In the genomic region with DNA sequence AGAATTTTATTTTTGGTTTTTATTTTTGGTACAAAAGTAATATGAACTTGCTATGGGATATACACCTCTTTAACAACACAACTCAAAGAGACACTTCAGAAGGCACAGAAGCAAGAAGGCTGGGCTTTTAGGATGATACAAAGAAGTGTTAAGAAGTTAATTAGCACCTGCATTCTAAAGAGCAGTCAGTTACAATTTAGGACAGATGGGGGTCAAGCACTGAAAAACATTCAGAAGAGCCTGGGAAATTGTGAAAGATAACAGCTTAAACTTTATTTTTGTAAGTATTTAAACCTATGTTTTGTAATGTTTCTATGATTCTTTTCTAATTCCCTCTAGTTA, we compare ENCODE assay signal across 24 cellular contexts.
"Had no signal": no experiment of that assay in that cellular context is flagged by ENCODE, and none has a peak within 500 bp of the region (broad histone marks: within the 10 kb centered on the region; RNA-seq: fewer than 3 reads in every experiment).

No MANE protein-coding gene starts in this region.

- H3K36me3 Mint-ChIP-seq: stimulated activated naive B cell treated with anti-CD40 and anti-IgM and Interleukin-4, amounts not matched to agents 10 μg/mL and 1 μg/mL and 100 μg/mL, for 72 hours had no signal

- H3K4me3 ChIP-seq: dorsolateral prefrontal cortex, gastroesophageal sphincter, heart right ventricle, lower lobe of right lung, right lobe of liver, thoracic aorta, tibial nerve, upper lobe of left lung had no signal

- ATAC-seq: esophagus mucosa; foreskin keratinocyte; gastroesophageal sphincter; heart right ventricle; left ventricle myocardium superior; lower lobe of right lung; natural killer cell; right lobe of liver; stimulated activated naive B cell treated with anti-CD40 and anti-IgM and Interleukin-4, amounts not matched to agents 10 μg/mL and 1 μg/mL and 100 μg/mL, for 72 hours had no signal

- DNase-seq: dorsolateral prefrontal cortex; effector CD4-positive, alpha-beta T cell; foreskin keratinocyte; glutamatergic neuron; heart right ventricle; hippocampal formation; left ventricle myocardium superior; lower lobe of right lung; natural killer cell; right lobe of liver; small intestine; stimulated activated CD4-positive, alpha-beta T cell treated with anti-CD3 and anti-CD28 coated beads, Interleukin-15, amount 100 ng/mL, for 24 hours; stimulated activated CD4-positive, alpha-beta T cell treated with anti-CD3 and anti-CD28 coated beads, Interleukin-2, amount 100 ng/mL, for 48 hours; stimulated activated naive B cell treated with anti-CD40 and anti-IgM and Interleukin-4, amounts not matched to agents 10 μg/mL and 1 μg/mL and 100 μg/mL, for 72 hours; upper lobe of left lung had no signal

- H3K27ac Mint-ChIP-seq: natural killer cell; progenitor cell of endocrine pancreas; stimulated activated naive B cell treated with anti-CD40 and anti-IgM and Interleukin-4, amounts not matched to agents 10 μg/mL and 1 μg/mL and 100 μg/mL, for 72 hours; stimulated activated naive CD8-positive, alpha-beta T cell treated with anti-CD3 and anti-CD28 coated beads, Interleukin-15, Interleukin-2, amounts not matched to agents 100 ng/mL and 50 ng/mL, for 24 hours had no signal

- H3K27ac ChIP-seq: dorsolateral prefrontal cortex, epithelial cell of prostate, foreskin keratinocyte, gastroesophageal sphincter, heart right ventricle, lower lobe of right lung, parathyroid adenoma, right lobe of liver, thoracic aorta, tibial nerve, upper lobe of left lung had no signal

- H3K9ac ChIP-seq: parathyroid adenoma had no signal

- H3K4me1 ChIP-seq: foreskin keratinocyte, gastroesophageal sphincter, heart right ventricle, lower lobe of right lung, parathyroid adenoma, right lobe of liver, tibial nerve, upper lobe of left lung had no signal

- H3K4me1 Mint-ChIP-seq: natural killer cell; neural crest cell; stimulated activated naive B cell treated with anti-CD40 and anti-IgM and Interleukin-4, amounts not matched to agents 10 μg/mL and 1 μg/mL and 100 μg/mL, for 72 hours had no signal

- H3K36me3 ChIP-seq: gastroesophageal sphincter, heart right ventricle, lower lobe of right lung, right lobe of liver, thoracic aorta, tibial nerve, upper lobe of left lung had no signal

- H3K9me3 Mint-ChIP-seq: neural crest cell had no signal

- H3K27me3 ChIP-seq: dorsolateral prefrontal cortex, foreskin keratinocyte, gastroesophageal sphincter, heart right ventricle, right lobe of liver, upper lobe of left lung had no signal

- H3K27me3 Mint-ChIP-seq: progenitor cell of endocrine pancreas; stimulated activated naive B cell treated with anti-CD40 and anti-IgM and Interleukin-4, amounts not matched to agents 10 μg/mL and 1 μg/mL and 100 μg/mL, for 72 hours; stimulated activated naive CD8-positive, alpha-beta T cell treated with anti-CD3 and anti-CD28 coated beads, Interleukin-15, Interleukin-2, amounts not matched to agents 100 ng/mL and 50 ng/mL, for 24 hours had no signal

- H3K4me3 Mint-ChIP-seq: natural killer cell; neural crest cell; stimulated activated naive B cell treated with anti-CD40 and anti-IgM and Interleukin-4, amounts not matched to agents 10 μg/mL and 1 μg/mL and 100 μg/mL, for 72 hours; stimulated activated naive CD8-positive, alpha-beta T cell treated with anti-CD3 and anti-CD28 coated beads, Interleukin-15, Interleukin-2, amounts not matched to agents 100 ng/mL and 50 ng/mL, for 24 hours had no signal

- H3K9me3 ChIP-seq: gastroesophageal sphincter, heart right ventricle, lower lobe of right lung, right lobe of liver, thoracic aorta, tibial nerve, upper lobe of left lung had no signal
